20 cellular contexts compared by ENCODE assay signal in genomic region chr12:102527256-102527720, GRCh38. TPM values are rescaled to one million over a fixed set of nuclear protein-coding genes. Genes with fewer than 3 reads are reported as not detected.
DNase-seq lines count a peak whose midpoint lies in the region; TF ChIP-seq lines count a peak whose summit lies in the region.
"Had no signal": no experiment of that assay in that cellular context is flagged by ENCODE, and none has a peak within 500 bp of the region (broad histone marks: within the 10 kb centered on the region; RNA-seq: fewer than 3 reads in every experiment).

No MANE protein-coding gene starts in this region.

- TF ChIP-seq EP300 in SK-N-SH (IDR thresholded peaks at IDR 0.05; ENCODE audit: borderline replicate concordance in 1 of 2, low read depth in 1 of 2, low read length in 1 of 2), result no peak

- 0 out of 2 replicates have a peak overlapping the region, but pooled peaks have one; percentile 33 for H3K9ac ChIP-seq in SK-N-SH

- no peak overlapping the region; a peak in 1 of 4 replicates for H3K4me3 ChIP-seq in SK-N-SH (ENCODE audit: low read depth in 2 of 2, low read length in 1 of 2)
- H3K4me3 ChIP-seq: adrenal gland, esophagus muscularis mucosa, right lobe of liver had no signal

- peak; percentile 81 for DNase-seq in ELR (ENCODE audit: low read depth)
- no peak for DNase-seq in SK-N-SH
- peak; percentile 81 for DNase-seq in fibroblast of peridontal ligament (ENCODE audit: extremely low read depth)
- no peak for DNase-seq in cardiac septum (ENCODE audit: low spot score)
- no peak for DNase-seq in NCI-H2227 (lab: John Stamatoyannopoulos, UW; ENCODE audit: unreplicated experiment)
- no peak for DNase-seq in ACHN
- no peak for DNase-seq in NCI-H748 (lab: John Stamatoyannopoulos, UW; ENCODE audit: unreplicated experiment)
- DNase-seq: activated CD8-positive, alpha-beta memory T cell treated with anti-CD3 and anti-CD28 coated beads, Interleukin-2, amount 50 U/mL, for 48 hours; activated effector memory CD4-positive, alpha-beta T cell treated with anti-CD3 and anti-CD28 coated beads, Interleukin-2, amount 50 U/mL, for 16 hours; adrenal gland; DMS153; effector CD8-positive, alpha-beta T cell; KG1; NCI-H1048; NCI-H524 treated with DMSO at 0.1 percent for 48 hours; right lobe of liver; Right ventricle myocardium superior had no signal

- intact Hi-C loops in cardiac septum (cut with DNase I), result no loop called here

- no peak for TF ChIP-seq RAD21 in SK-N-SH (IDR thresholded peaks at IDR 0.05; ENCODE audit: low read length)

- H3K4me2 ChIP-seq in SK-N-SH, result peak overlapping the region; percentile 46

- H3K36me3 ChIP-seq in SK-N-SH (replicated peaks in 1 of 2; ENCODE audit: control insufficient read depth in 1 of 2, insufficient read depth in 2 of 2, low read length in 1 of 2), result no peaks in the 10 kb centered on the region
- H3K36me3 ChIP-seq: adrenal gland, esophagus muscularis mucosa, right lobe of liver had no signal

- POLR2A ChIA-PET in SK-N-SH (lab: Yijun Ruan, JAX), result no interaction called here

- H3F3A ChIP-seq in SK-N-SH (replicated peaks; ENCODE audit: insufficient read depth), result peaks cover 4% of the 10 kb centered on the region

- 14% methylated on average over 8 of the region's 8 CpGs for WGBS in SK-N-SH (ENCODE audit: low lambda C conversion rate)

- no peaks in the 10 kb centered on the region for H3K9me2 ChIP-seq in SK-N-SH

- no peak for TF ChIP-seq CTCF in SK-N-SH (IDR thresholded peaks at IDR 0.05)

- H4K20me1 ChIP-seq in SK-N-SH (ENCODE audit: insufficient read depth), result no peaks in the 10 kb centered on the region

- in situ Hi-C loops in ACHN (cut with HindIII; ENCODE audit: low pct_ligation_motif_present, low pct_unique_long_range_greater_than_20kb, low sequenced_read_pairs), result no loop called here

- peak overlapping the region; percentile 39; the same call in 1 of the 2 replicates for H2AFZ ChIP-seq in SK-N-SH (ENCODE audit: low read depth)

- no peaks in the 10 kb centered on the region for H3K79me2 ChIP-seq in SK-N-SH (ENCODE audit: insufficient read depth)

- no peaks in the 10 kb centered on the region; a peak in 1 of 4 replicates for H3K4me1 ChIP-seq in SK-N-SH (ENCODE audit: control insufficient read depth in 1 of 2, insufficient read depth in 2 of 2, low read depth in 1 of 2, low read length in 1 of 2)
- H3K4me1 ChIP-seq: adrenal gland, esophagus muscularis mucosa, right lobe of liver had no signal

- H3K9me3 ChIP-seq in SK-N-SH, result no peaks in the 10 kb centered on the region
- H3K9me3 ChIP-seq: adrenal gland, esophagus muscularis mucosa, right lobe of liver had no signal

- H3K27me3 ChIP-seq in SK-N-SH (ENCODE audit: insufficient read depth), result no peaks in the 10 kb centered on the region
- H3K27me3 ChIP-seq: adrenal gland, esophagus muscularis mucosa, right lobe of liver had no signal

- CTCF ChIA-PET in SK-N-SH (lab: Yijun Ruan, JAX), result no interaction called here

- H3K27ac ChIP-seq in SK-N-SH (ENCODE audit: low read depth in 2 of 2, low read length in 1 of 2), result peak overlapping the region in 1 of 2 experiments; percentile 66; a peak in 3 of 4 replicates
- H3K27ac ChIP-seq: adrenal gland, esophagus muscularis mucosa, right lobe of liver, VCaP had no signal

TF ChIP-seq in SK-N-SH, 30 proteins besides CTCF, POLR2A, EP300 and RAD21:
- peak; percentile 62 for TF ChIP-seq MEF2A (IDR thresholded peaks at IDR 0.05; ENCODE audit: borderline replicate concordance, low read depth)
- no peak for TF ChIP-seq JUND (IDR thresholded peaks at IDR 0.05)
- TF ChIP-seq PBX3 (IDR thresholded peaks at IDR 0.05), result peak; percentile 70
- peak; percentile 57; the same call in 1 of the 2 replicates for TF ChIP-seq FOSL2 (IDR thresholded peaks at IDR 0.05; ENCODE audit: borderline replicate concordance, low read depth)
- no peak for TF ChIP-seq TAF1 (IDR thresholded peaks at IDR 0.05; ENCODE audit: borderline replicate concordance, low read depth, low read length)

RNA-seq across cellular contexts. Expression of gene IGF1, which starts 46.9 kb away (rescaled TPM):
- polyA plus RNA-seq in SK-N-SH (2012; rRNA removed), result 0.07 and 0.29 TPM in 2 replicates
- under 0.01 and 0.01 TPM in 2 replicates for polyA plus RNA-seq in SK-N-SH (2012; cell fraction: cytosol; rRNA removed)
- 0.05 TPM in 1 of 2 replicates, not detected in the other for polyA plus RNA-seq in SK-N-SH (2012; cell fraction: nucleus; rRNA removed)
- total RNA-seq in cardiac septum, result 20.1 TPM
- polyA plus RNA-seq: CD14-positive monocyte had no signal

Comparison
In these comparisons a context has a peak if more than half of its experiments do, and no peak if none do; other contexts are left out.
1. DNase-seq: peak in ELR (single experiment) and fibroblast of peridontal ligament (single experiment); none in SK-N-SH (single experiment), cardiac septum (single experiment), NCI-H2227 (single experiment), ACHN (single experiment) and NCI-H748 (single experiment).